8 cellular contexts compared by ENCODE assay signal in genomic region chr19:13588953-13589833, GRCh38.
DNase-seq lines count a peak whose midpoint lies in the region; ATAC-seq, FAIRE-seq and TF ChIP-seq lines count a peak whose summit lies in the region.

No MANE protein-coding gene starts in this region.

- intact Hi-C loops in posterior cingulate gyrus (cut with DNase I), result loop anchor here (1.0 to 10.0 kb wide), 2 partner anchors 234 to 312 kb away; no protein-coding TSS in a partner anchor
- intact Hi-C loops in upper lobe of right lung (cut with DNase I), result loop anchor here (5.0 kb wide), 1 partner anchor 312 kb away; no protein-coding TSS in a partner anchor

- TF ChIP-seq CTCF in D721Med (IDR thresholded peaks at IDR 0.05; ENCODE audit: insufficient read depth, missing control alignments), result peak; percentile 74
- peak; percentile 99 for TF ChIP-seq CTCF in glutamatergic neuron (IDR thresholded peaks at IDR 0.05; ENCODE audit: partially characterized antibody, unreplicated experiment)
- TF ChIP-seq CTCF in upper lobe of right lung (IDR thresholded peaks at IDR 0.05), result peak; percentile 100

- H3K36me3 ChIP-seq in upper lobe of right lung, result no peaks in the 10 kb centered on the region

- H3K4me3 ChIP-seq in upper lobe of right lung, result no peak overlapping the region

- FAIRE-seq in D721Med (lab: Jason Lieb, UNC), result no peak

- H3K4me3 Mint-ChIP-seq in glutamatergic neuron (ENCODE audit: unreplicated experiment), result no peak overlapping the region

- peak; percentile 99 for ATAC-seq in SK-N-SH treated with all-trans-retinoic acid at 6 μM for 48 hours
- peak; percentile 98 for ATAC-seq in upper lobe of right lung
- ATAC-seq in GM21619 (IDR thresholded peaks at IDR 0.05; ENCODE audit: unreplicated experiment), result no peak

- H3K4me1 Mint-ChIP-seq in glutamatergic neuron (ENCODE audit: low read depth, unreplicated experiment), result no peaks in the 10 kb centered on the region

- peaks cover 3% of the 10 kb centered on the region for H3K27me3 Mint-ChIP-seq in glutamatergic neuron (ENCODE audit: unreplicated experiment)

- peaks cover 15% of the 10 kb centered on the region for H3K27me3 ChIP-seq in upper lobe of right lung

- H3K4me1 ChIP-seq in upper lobe of right lung, result no peaks in the 10 kb centered on the region

- H3K27ac ChIP-seq in upper lobe of right lung, result no peak overlapping the region

- H3K9me3 ChIP-seq in upper lobe of right lung, result no peaks in the 10 kb centered on the region

- no peaks in the 10 kb centered on the region for H3K36me3 Mint-ChIP-seq in glutamatergic neuron (ENCODE audit: unreplicated experiment)

- DNase-seq in D721Med (ENCODE audit: insufficient read length, low spot score), result no peak
- DNase-seq in HuH-7 (ENCODE audit: low spot score), result peak; percentile 71
- peak; percentile 85 for DNase-seq in activated naive CD4-positive, alpha-beta T cell treated with Interleukin-2 at 50 U/mL for 16 hours
- peak; percentile 92 for DNase-seq in glutamatergic neuron
- peak; percentile 62 to 97 (median 80) for DNase-seq in posterior cingulate gyrus
- peak; percentile 86 for DNase-seq in upper lobe of right lung

- H3K9me3 Mint-ChIP-seq in glutamatergic neuron (ENCODE audit: unreplicated experiment), result peaks cover 3% of the 10 kb centered on the region

- no peak overlapping the region for H3K27ac Mint-ChIP-seq in glutamatergic neuron (ENCODE audit: unreplicated experiment)

TF ChIP-seq in SK-N-SH treated with all-trans-retinoic acid at 6 μM for 48 hours, 23 proteins besides CTCF, POLR2A, EP300 and RAD21:
- TF ChIP-seq TOX (CRISPR knock-in tag; IDR thresholded peaks at IDR 0.05; ENCODE audit: borderline replicate concordance), result no peak
- TF ChIP-seq TCF4 (CRISPR knock-in tag; IDR thresholded peaks at IDR 0.05; ENCODE audit: borderline replicate concordance), result no peak
- TF ChIP-seq CSRNP3 (CRISPR knock-in tag; IDR thresholded peaks at IDR 0.05), result no peak
- no peak for TF ChIP-seq BACH2 (CRISPR knock-in tag; IDR thresholded peaks at IDR 0.05; ENCODE audit: borderline replicate concordance)
- no peak for TF ChIP-seq CSDC2 (CRISPR knock-in tag; IDR thresholded peaks at IDR 0.05)
